25 cellular contexts compared by ENCODE assay signal in the genomic region with DNA sequence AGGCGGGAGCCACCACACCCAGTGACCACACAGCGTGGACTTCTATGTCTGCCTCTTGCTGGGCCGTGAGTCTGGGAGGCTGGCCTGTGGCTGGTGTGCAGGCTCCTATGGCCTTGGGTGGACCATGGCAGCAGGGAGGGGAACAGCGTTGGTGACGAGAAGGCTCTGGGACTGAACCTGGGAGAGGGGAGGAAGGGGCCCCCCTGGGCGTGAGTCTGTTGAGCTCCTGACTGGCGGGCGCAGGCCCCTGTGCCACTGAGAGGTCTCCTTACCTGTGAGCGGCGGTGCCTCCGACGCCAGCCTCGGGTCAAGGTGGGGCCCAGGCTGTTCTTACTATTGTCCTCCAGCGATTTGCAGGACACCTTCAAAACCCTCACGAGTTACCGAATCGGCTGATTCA. TPM values are rescaled to one million over a fixed set of nuclear protein-coding genes. Genes with fewer than 3 reads are reported as not detected.
"Had no signal": no experiment of that assay in that cellular context is flagged by ENCODE, and none has a peak within 500 bp of the region (broad histone marks: within the 10 kb centered on the region; RNA-seq: fewer than 3 reads in every experiment).

No MANE protein-coding gene starts in this region.

- H3K27ac ChIP-seq: coronary artery, dorsolateral prefrontal cortex, gastrocnemius medialis, heart right ventricle, left ventricle myocardium inferior, lower lobe of right lung, right atrium auricular region, sigmoid colon, skin epidermis, testis, tibial nerve had no signal

- ATAC-seq: gastrocnemius medialis; lower lobe of right lung; natural killer cell treated with Interleukin-12 subunit alpha and Interleukin-12 subunit beta and Interleukin-15 and Interleukin-18, amount 100 ng/mL, for 72 hours; stimulated activated naive B cell treated with anti-CD40 and anti-IgM and Interleukin-4, amounts not matched to agents 10 μg/mL and 1 μg/mL and 100 μg/mL, for 72 hours; stimulated activated naive CD8-positive, alpha-beta T cell treated with anti-CD3 and anti-CD28 coated beads, Interleukin-15, amount 100 ng/mL, for 72 hours had no signal

- H3K4me1 ChIP-seq: lower lobe of right lung, right atrium auricular region, sigmoid colon, testis had no signal

- DNase-seq: dorsolateral prefrontal cortex; effector CD8-positive, alpha-beta T cell; gastrocnemius medialis; heart right ventricle; hypothalamus; islet precursor cell; left ventricle myocardium inferior; lower lobe of right lung; midbrain; sigmoid colon; stimulated activated CD4-positive, alpha-beta T cell treated with anti-CD3 and anti-CD28 coated beads, Interleukin-2, amount 100 ng/mL, for 24 hours; stimulated activated CD4-positive, alpha-beta T cell treated with anti-CD3 and anti-CD28 coated beads, Interleukin-4, amount 100 ng/mL, for 4 hours; stimulated activated naive B cell treated with anti-CD40 and anti-IgM and Interleukin-4, amounts not matched to agents 10 μg/mL and 1 μg/mL and 100 μg/mL, for 72 hours; stimulated activated naive CD8-positive, alpha-beta T cell treated with anti-CD3 and anti-CD28 coated beads, Interleukin-15, amount 100 ng/mL, for 72 hours; testis had no signal

- H3K4me3 ChIP-seq: coronary artery, dorsolateral prefrontal cortex, gastrocnemius medialis, heart right ventricle, left ventricle myocardium inferior, lower lobe of right lung, right atrium auricular region, sigmoid colon, skin epidermis, testis, tibial nerve had no signal

- H3K27me3 ChIP-seq: dorsolateral prefrontal cortex, gastrocnemius medialis, heart right ventricle, right atrium auricular region, sigmoid colon, testis, tibial nerve had no signal

- H3K9me3 ChIP-seq: gastrocnemius medialis, heart right ventricle, left ventricle myocardium inferior, lower lobe of right lung, right atrium auricular region, sigmoid colon, testis, tibial nerve had no signal

RNA-seq across cellular contexts. Expression of a gene that starts 32.8 kb away (rescaled TPM):
- total RNA-seq: right atrium auricular region had no signal

RNA-seq across cellular contexts. Expression of a gene that starts 39.2 kb away (rescaled TPM):
- total RNA-seq: cerebellum; dorsolateral prefrontal cortex; fibroblast of lung; gastrocnemius medialis; heart right ventricle; left ventricle myocardium inferior; lower lobe of right lung; natural killer cell treated with Interleukin-12 subunit alpha and Interleukin-12 subunit beta and Interleukin-15 and Interleukin-18, amount 100 ng/mL, for 72 hours; osteocyte; right atrium auricular region; sigmoid colon; subcutaneous adipose tissue; tibial nerve had no signal
- polyA plus RNA-seq: fibroblast of lung, heart right ventricle, urinary bladder had no signal

RNA-seq across cellular contexts. Expression of a gene that starts 49.6 kb away (rescaled TPM):
- total RNA-seq: cerebellum, left ventricle myocardium inferior, right atrium auricular region had no signal
- polyA plus RNA-seq: fibroblast of lung had no signal
